Comparison of ENCODE assay signal across 36 cellular contexts in the genomic region with DNA sequence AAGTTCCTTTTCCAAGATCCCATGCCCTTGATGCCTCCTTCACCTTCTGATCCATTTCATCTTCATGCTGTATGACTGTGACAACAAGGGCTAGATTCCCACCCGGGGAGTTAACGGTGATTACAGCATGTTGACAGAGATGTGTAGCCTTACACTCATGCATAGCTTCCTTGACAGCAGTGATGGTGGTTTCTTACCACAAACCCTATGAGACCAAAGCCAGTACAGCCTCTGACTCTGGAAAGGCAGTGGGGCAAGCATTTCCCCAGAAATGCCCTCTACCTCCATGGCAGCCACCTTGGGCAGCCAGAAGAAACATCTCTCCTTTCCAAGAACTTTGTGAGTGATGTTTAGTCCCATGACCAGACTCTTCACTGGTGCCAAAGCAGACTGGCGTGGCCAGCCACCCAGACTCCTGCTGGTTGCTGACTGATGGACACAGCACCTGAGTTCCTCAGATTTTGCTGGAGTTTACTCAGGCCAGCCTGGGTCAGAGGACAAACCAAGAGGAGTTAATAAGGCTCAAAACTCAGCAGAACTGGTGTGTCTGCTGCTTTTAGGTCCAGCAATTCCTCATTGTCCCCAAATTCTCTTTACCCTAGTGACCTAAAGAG.
"Had no signal": no experiment of that assay in that cellular context is flagged by ENCODE, and none has a peak within 500 bp of the region (broad histone marks: within the 10 kb centered on the region; RNA-seq: fewer than 3 reads in every experiment).

No MANE protein-coding gene starts in this region.

- DNase-seq: activated CD4-positive, alpha-beta T cell treated with anti-CD3 and anti-CD28 coated beads for 1 hour; activated CD4-positive, alpha-beta T cell treated with anti-CD3 and anti-CD28 coated beads for 48 hours; activated CD4-positive, alpha-beta T cell treated with anti-CD3 and anti-CD28 coated beads, Interleukin-2, amount 50 U/mL, for 4 hours; activated CD4-positive, CD25-positive, alpha-beta regulatory T cell; activated CD8-positive, alpha-beta T cell treated with anti-CD3 and anti-CD28 coated beads for 36 hours; activated effector memory CD4-positive, alpha-beta T cell treated with anti-CD3 and anti-CD28 coated beads, Interleukin-2, amount 50 U/mL, for 16 hours; activated naive CD4-positive, alpha-beta T cell; activated naive CD8-positive, alpha-beta T cell treated with anti-CD3 and anti-CD28 coated beads, Interleukin-2, amount 10 ng/mL, durations not matched to agents 7 days and 5 days; activated T-cell treated with anti-CD3 and anti-CD28 coated beads, Interleukin-2, amount 50 U/mL, for 1 hour; activated T-cell treated with anti-CD3 and anti-CD28 coated beads, Interleukin-2, amount 50 U/mL, for 72 hours; amygdala; caudate nucleus; cerebellar nuclear complex; Kasumi-1; KG1; MM.1S; MV-4-11; NCI-H1092; NCI-H187 treated with DMSO at 0.1 percent for 48 hours; NCI-H2081; NCI-H2171 treated with DMSO at 0.1 percent for 48 hours; NCI-H2227 treated with DMSO at 0.1 percent for 48 hours; NCI-H510A treated with DMSO at 0.1 percent for 48 hours; NCI-H526 treated with DMSO at 0.1 percent for 48 hours; NK-92 treated with Interleukin-12 subunit alpha and Interleukin-12 subunit beta, amount 100 ng/mL, for 24 hours; PC-3; Peyer's patch; RPMI8226; SIG-M5; SW 1271; T1000; WERI-Rb-1 had no signal

- H3K27ac Mint-ChIP-seq: activated CD8-positive, alpha-beta T cell treated with anti-CD3 and anti-CD28 coated beads for 36 hours; activated naive CD4-positive, alpha-beta T cell treated with anti-CD3 and anti-CD28 coated beads, Interleukin-2, amount 50 U/mL, for 24 hours; activated naive CD8-positive, alpha-beta T cell treated with anti-CD3 and anti-CD28 coated beads, Interleukin-2, amount 10 ng/mL, durations not matched to agents 7 days and 5 days; activated T-cell treated with anti-CD3 and anti-CD28 coated beads, Interleukin-2, amount 50 U/mL, for 72 hours; activated T-helper 17 cell treated with anti-CD3 and anti-CD28 coated beads, Interleukin-2, amount 50 U/mL, for 72 hours; brain had no signal

- H3K4me3 Mint-ChIP-seq: activated CD8-positive, alpha-beta T cell treated with anti-CD3 and anti-CD28 coated beads for 36 hours; activated naive CD4-positive, alpha-beta T cell treated with anti-CD3 and anti-CD28 coated beads, Interleukin-2, amount 50 U/mL, for 24 hours; activated naive CD8-positive, alpha-beta T cell treated with anti-CD3 and anti-CD28 coated beads, Interleukin-2, amount 10 ng/mL, durations not matched to agents 7 days and 5 days; activated T-cell treated with anti-CD3 and anti-CD28 coated beads, Interleukin-2, amount 50 U/mL, for 72 hours; activated T-helper 17 cell treated with anti-CD3 and anti-CD28 coated beads, Interleukin-2, amount 50 U/mL, for 72 hours; brain had no signal

- H3K4me3 ChIP-seq: Peyer's patch had no signal

- H3K36me3 ChIP-seq: Peyer's patch, WERI-Rb-1 had no signal

- H3K27me3 Mint-ChIP-seq: activated CD8-positive, alpha-beta T cell treated with anti-CD3 and anti-CD28 coated beads for 36 hours; activated T-helper 17 cell treated with anti-CD3 and anti-CD28 coated beads, Interleukin-2, amount 50 U/mL, for 72 hours had no signal

- FAIRE-seq: bronchial epithelial cell had no signal

- H3K27ac ChIP-seq: Peyer's patch, WERI-Rb-1 had no signal

- H3K4me1 Mint-ChIP-seq: activated naive CD4-positive, alpha-beta T cell treated with anti-CD3 and anti-CD28 coated beads, Interleukin-2, amount 50 U/mL, for 24 hours; activated naive CD8-positive, alpha-beta T cell treated with anti-CD3 and anti-CD28 coated beads, Interleukin-2, amount 10 ng/mL, durations not matched to agents 7 days and 5 days; activated T-helper 17 cell treated with anti-CD3 and anti-CD28 coated beads, Interleukin-2, amount 50 U/mL, for 72 hours; brain had no signal

- H3K4me1 ChIP-seq: Peyer's patch had no signal

- H3K36me3 Mint-ChIP-seq: activated naive CD4-positive, alpha-beta T cell treated with anti-CD3 and anti-CD28 coated beads, Interleukin-2, amount 50 U/mL, for 24 hours; activated naive CD8-positive, alpha-beta T cell treated with anti-CD3 and anti-CD28 coated beads, Interleukin-2, amount 10 ng/mL, durations not matched to agents 7 days and 5 days; brain had no signal

- H3K9me3 ChIP-seq: Peyer's patch had no signal

- H3K9me3 Mint-ChIP-seq: activated CD8-positive, alpha-beta T cell treated with anti-CD3 and anti-CD28 coated beads for 36 hours; activated naive CD4-positive, alpha-beta T cell treated with anti-CD3 and anti-CD28 coated beads, Interleukin-2, amount 50 U/mL, for 24 hours; activated T-helper 17 cell treated with anti-CD3 and anti-CD28 coated beads, Interleukin-2, amount 50 U/mL, for 72 hours had no signal

- H3K27me3 ChIP-seq: Peyer's patch had no signal
